Comparison of ENCODE assay signal across 8 cellular contexts in the genomic region with DNA sequence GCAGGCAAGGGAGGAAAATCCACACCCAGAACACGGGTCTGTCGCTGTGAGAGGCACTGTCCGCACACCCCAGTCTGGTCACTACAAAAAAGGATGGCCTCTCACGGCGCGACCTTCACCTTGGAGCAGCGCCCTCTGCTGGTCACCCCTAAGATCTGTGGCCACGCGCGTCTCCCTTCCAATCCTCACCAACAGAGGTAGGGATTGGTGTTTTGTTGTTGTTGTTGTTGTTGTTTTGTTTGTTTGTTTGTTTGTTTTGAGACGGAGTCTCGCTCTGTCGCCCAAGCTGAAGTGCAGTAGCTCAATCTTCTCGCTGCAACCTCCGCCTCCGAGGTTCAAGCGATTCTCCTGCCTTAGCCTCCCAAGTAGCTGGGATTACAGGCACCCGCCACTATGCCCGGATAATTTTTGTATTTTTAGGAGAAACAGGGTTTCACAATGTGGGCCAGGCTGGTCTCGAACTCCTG. TPM values are rescaled to one million over a fixed set of nuclear protein-coding genes. Genes with fewer than 3 reads are reported as not detected.
DNase-seq lines count a peak whose midpoint lies in the region; ATAC-seq lines count a peak whose summit lies in the region.

No MANE protein-coding gene starts in this region.

- peak overlapping the region; percentile 38 for H3K4me3 Mint-ChIP-seq in activated naive CD4-positive, alpha-beta T cell treated with anti-CD3 and anti-CD28 coated beads, Interleukin-2, amount 10 ng/mL, durations not matched to agents 7 days and 5 days

- CTCF ChIA-PET in activated naive CD4-positive, alpha-beta T cell treated with anti-CD3 and anti-CD28 coated beads, Interleukin-2, amount 10 ng/mL, durations not matched to agents 7 days and 5 days (lab: Charles Lee) = interaction anchor here (0.7 to 2.3 kb wide), 7 partner anchors 8 to 212 kb away, joined by 3 to 6 read pairs (median 5); a partner anchor contains a TSS

- peak overlapping the region; percentile 49 for H3K27ac Mint-ChIP-seq in activated naive CD4-positive, alpha-beta T cell treated with anti-CD3 and anti-CD28 coated beads, Interleukin-2, amount 10 ng/mL, durations not matched to agents 7 days and 5 days

- intact Hi-C loops in left ventricle myocardium superior (cut with micrococcal nuclease) = no loop called here

- H3K4me1 Mint-ChIP-seq in activated naive CD4-positive, alpha-beta T cell treated with anti-CD3 and anti-CD28 coated beads, Interleukin-2, amount 10 ng/mL, durations not matched to agents 7 days and 5 days = peaks cover 6% of the 10 kb centered on the region

- no peaks in the 10 kb centered on the region for H3K36me3 Mint-ChIP-seq in activated naive CD4-positive, alpha-beta T cell treated with anti-CD3 and anti-CD28 coated beads, Interleukin-2, amount 10 ng/mL, durations not matched to agents 7 days and 5 days

- no peaks in the 10 kb centered on the region for H3K9me3 Mint-ChIP-seq in activated naive CD4-positive, alpha-beta T cell treated with anti-CD3 and anti-CD28 coated beads, Interleukin-2, amount 10 ng/mL, durations not matched to agents 7 days and 5 days

- in situ Hi-C loops in SK-MEL-5 (cut with HindIII; ENCODE audit: low pct_unique_long_range_greater_than_20kb, low sequenced_read_pairs) = no loop called here

- ATAC-seq in HG02642 (IDR thresholded peaks at IDR 0.05; ENCODE audit: poor library complexity, unreplicated experiment) (peak; percentile 75), left ventricle myocardium superior (peak; percentile 68), HG03520 (IDR thresholded peaks at IDR 0.05; ENCODE audit: unreplicated experiment) (no peak)

- DNase-seq in CMK (ENCODE audit: low read depth) = peak; percentile 24
- peak; percentile 81 for DNase-seq in SK-MEL-5 (ENCODE audit: low read depth, low spot score)
- peak; percentile 73 for DNase-seq in activated naive CD4-positive, alpha-beta T cell treated with anti-CD3 and anti-CD28 coated beads, Interleukin-2, amount 10 ng/mL, durations not matched to agents 7 days and 5 days
- peak; percentile 68 for DNase-seq in left ventricle myocardium superior
- peak in 2 of 3 donors; percentile 61 to 69 for DNase-seq in stimulated activated CD4-positive, alpha-beta T cell treated with anti-CD3 and anti-CD28 coated beads, Interleukin-12 subunit alpha, Interleukin-12 subunit beta, amount 100 ng/mL, for 48 hours (ENCODE audit: low read depth in 2 of 3, low spot score in 1 of 3)
- no peak for DNase-seq in DMS79 (lab: John Stamatoyannopoulos, UW)

- peaks cover 53% of the 10 kb centered on the region for H3K27me3 Mint-ChIP-seq in activated naive CD4-positive, alpha-beta T cell treated with anti-CD3 and anti-CD28 coated beads, Interleukin-2, amount 10 ng/mL, durations not matched to agents 7 days and 5 days

RNA-seq across cellular contexts. Expression of a gene that starts 15.0 kb away (rescaled TPM):
- 55.7 and 68.4 TPM in 2 replicates for total RNA-seq in SK-MEL-5 (2014; rRNA removed; shearing (Covaris generic))
- polyA plus RNA-seq in SK-MEL-5 (2015; cell fraction: cytosol; rRNA removed) = 64.3 and 76.0 TPM in 2 replicates
- 41.6 and 46.6 TPM in 2 replicates for polyA plus RNA-seq in SK-MEL-5 (2015; cell fraction: nucleus; rRNA removed)
- 5.0 TPM for total RNA-seq in left ventricle myocardium superior

RNA-seq across cellular contexts. Expression of a gene that starts 24.3 kb away (rescaled TPM):
- 374 and 388 TPM in 2 replicates for total RNA-seq in SK-MEL-5 (2014; rRNA removed; shearing (Covaris generic))
- polyA plus RNA-seq in SK-MEL-5 (2015; cell fraction: cytosol; rRNA removed) = 404 and 461 TPM in 2 replicates
- polyA plus RNA-seq in SK-MEL-5 (2015; cell fraction: nucleus; rRNA removed) = 278 and 338 TPM in 2 replicates
- total RNA-seq in left ventricle myocardium superior = 21.3 TPM

Comparison
In these comparisons a context has a peak if more than half of its experiments do, and no peak if none do; other contexts are left out.
1. RNA of a gene that starts 24.3 kb away (total RNA-seq): 374 to 388 TPM in SK-MEL-5; 21.3 TPM in left ventricle myocardium superior (single experiment); every median in the first group is over 10 times any median in the second.